ENCODE assay signal across 25 cellular contexts in the genomic region with DNA sequence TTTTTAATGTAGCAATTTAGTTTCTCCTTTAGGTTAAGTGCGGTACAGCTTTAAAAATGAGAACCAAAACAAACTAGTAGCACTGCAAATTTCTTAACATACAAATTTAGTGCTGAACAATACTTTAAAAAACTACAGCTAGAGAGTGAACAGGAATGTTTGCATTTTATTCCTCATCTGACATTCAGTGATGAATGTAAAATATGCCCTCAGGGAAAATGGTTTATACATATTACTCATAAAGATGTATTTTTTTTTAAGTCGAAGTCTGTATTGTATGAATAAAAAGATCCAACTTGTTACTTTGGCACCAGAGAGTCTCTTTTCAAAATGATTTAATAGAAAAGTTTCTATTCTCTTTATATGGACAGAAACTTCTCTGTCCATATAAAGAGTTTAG.
A peak's percentile ranks its signal among the peaks of the same experiment; 100 is the strongest.
DNase-seq lines count a peak whose midpoint lies in the region; ATAC-seq, FAIRE-seq and TF ChIP-seq lines count a peak whose summit lies in the region.
"Had no signal": no experiment of that assay in that cellular context is flagged by ENCODE, and none has a peak within 500 bp of the region (broad histone marks: within the 10 kb centered on the region; RNA-seq: fewer than 3 reads in every experiment).

No MANE protein-coding gene starts in this region.

- DNase-seq in SIG-M5 treated with dmso at 0.1 percent for 504 hours (lab: John Stamatoyannopoulos, UW; ENCODE audit: unreplicated experiment): peak; percentile 83
- no peak for DNase-seq in SIG-M5 (lab: John Stamatoyannopoulos, UW)
- peak; percentile 77 for DNase-seq in amniotic stem cell (lab: John Stamatoyannopoulos, UW)
- peak; percentile 27 for DNase-seq in fibroblast of the aortic adventitia (ENCODE audit: low read depth)
- DNase-seq in left cardiac atrium: no peak
- no peak for DNase-seq in pancreas
- DNase-seq in SW 1271 (lab: John Stamatoyannopoulos, UW): no peak
- no peak for DNase-seq in HAP-1 (ENCODE audit: low spot score in 2 of 2)
- DNase-seq: activated T-cell treated with anti-CD3 and anti-CD28 coated beads for 4 hours; caudate nucleus; CD4-positive, alpha-beta T cell; head of caudate nucleus; NCI-H1092 treated with DMSO at 0.1 percent for 48 hours; NCI-H187 treated with DMSO at 0.1 percent for 48 hours; NCI-H69; SK-N-SH; stimulated activated CD4-positive, alpha-beta T cell treated with anti-CD3 and anti-CD28 coated beads, Interleukin-4, amount 100 ng/mL, for 4 hours; T-helper 2 cell had no signal

- no peaks in the 10 kb centered on the region for H3K9me3 ChIP-seq in pancreas
- no peaks in the 10 kb centered on the region for H3K9me3 ChIP-seq in HAP-1
- H3K9me3 ChIP-seq: ascending aorta, prostate gland had no signal

- no peak for ATAC-seq in left cardiac atrium
- no peak for ATAC-seq in pancreas
- ATAC-seq: activated naive CD4-positive, alpha-beta T cell treated with anti-CD3 and anti-CD28 coated beads, Interleukin-2, amount 50 U/mL, for 72 hours; stimulated activated memory B cell treated with anti-CD40 and anti-IgM and Interleukin-4, amounts not matched to agents 10 μg/mL and 1 μg/mL and 100 μg/mL, for 72 hours had no signal

- intact Hi-C loops in left cardiac atrium (cut with DNase I) (no loop called here), pancreas (cut with DNase I) (no loop called here)

- TF ChIP-seq CTCF in fibroblast of the aortic adventitia (IDR thresholded peaks at IDR 0.05; ENCODE audit: insufficient read depth, low read length) (no peak), pancreas (IDR thresholded peaks at IDR 0.05) (no peak)

- H3K27ac ChIP-seq in pancreas: no peak overlapping the region
- H3K27ac ChIP-seq: 22Rv1, ascending aorta, prostate gland had no signal

- H3K36me3 ChIP-seq in pancreas (no peaks in the 10 kb centered on the region), HAP-1 (replicated peaks) (no peaks in the 10 kb centered on the region; the same call in 1 of the 2 replicates)
- H3K36me3 ChIP-seq: ascending aorta, prostate gland had no signal

- H3K27me3 ChIP-seq in pancreas (no peaks in the 10 kb centered on the region), HAP-1 (ENCODE audit: low read depth) (no peaks in the 10 kb centered on the region)
- H3K27me3 ChIP-seq: ascending aorta had no signal

- H3K4me3 ChIP-seq in fibroblast of the aortic adventitia (ENCODE audit: low read depth, low read length) (no peak overlapping the region), pancreas (no peak overlapping the region), HAP-1 (no peak overlapping the region)
- H3K4me3 ChIP-seq: ascending aorta, prostate gland had no signal

- H3K4me1 ChIP-seq in pancreas (no peaks in the 10 kb centered on the region), HAP-1 (no peaks in the 10 kb centered on the region; the same call in none of the 2 replicates)
- H3K4me1 ChIP-seq: ascending aorta, prostate gland had no signal

- in situ Hi-C loops in HAP-1 (cut with MboI; ENCODE audit: low sequenced_read_pairs): no loop called here

- no peak for FAIRE-seq in pancreas (lab: Jason Lieb, UNC)
- FAIRE-seq: H1, urothelium cell line had no signal

- 85% methylated on average over 2 of the region's 2 CpGs for WGBS in pancreas, 2 donors

Comparison
In these comparisons a context has a peak if more than half of its experiments do, and no peak if none do; other contexts are left out.
1. DNase-seq: peak in SIG-M5 treated with dmso at 0.1 percent for 504 hours (single experiment), amniotic stem cell (single experiment) and fibroblast of the aortic adventitia (single experiment); none in SIG-M5 (single experiment), left cardiac atrium (single experiment), pancreas (0 of 6), SW 1271 (0 of 2) and HAP-1 (0 of 2).